12 cellular contexts compared by ENCODE assay signal in the genomic region with DNA sequence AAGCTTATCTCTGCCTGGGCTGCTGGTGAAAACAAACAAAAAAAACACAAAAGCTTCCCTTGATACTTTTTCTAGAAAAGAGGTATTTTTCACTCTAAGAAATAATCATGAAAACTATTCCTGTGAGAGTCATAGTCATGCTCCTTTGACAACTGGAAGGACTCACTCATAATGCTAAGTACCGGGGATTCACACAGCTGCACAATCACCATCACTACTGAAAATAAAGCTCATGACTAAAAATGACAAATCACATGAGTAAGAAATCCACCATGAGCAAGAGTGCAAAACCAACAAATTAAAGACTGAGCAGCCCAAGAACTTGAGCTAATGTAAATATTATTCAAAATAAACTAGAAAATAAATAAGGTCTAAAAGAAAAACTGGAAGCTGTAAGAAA. TPM values are rescaled to one million over a fixed set of nuclear protein-coding genes. Genes with fewer than 3 reads are reported as not detected.
DNase-seq lines count a peak whose midpoint lies in the region; ATAC-seq and TF ChIP-seq lines count a peak whose summit lies in the region.
"Had no signal": no experiment of that assay in that cellular context is flagged by ENCODE, and none has a peak within 500 bp of the region (broad histone marks: within the 10 kb centered on the region; RNA-seq: fewer than 3 reads in every experiment).

No MANE protein-coding gene starts in this region.

- no peak overlapping the region for H3K4me3 Mint-ChIP-seq in chondrocyte (ENCODE audit: unreplicated experiment)

- no peaks in the 10 kb centered on the region for H3K27me3 ChIP-seq in neural cell (ENCODE audit: insufficient read depth, low read depth, low read length)
- H3K27me3 ChIP-seq: suprapubic skin had no signal

- H3K9ac ChIP-seq in neural cell (ENCODE audit: low read length), result no peak overlapping the region

- peak; percentile 52 for ATAC-seq in GM18517 (IDR thresholded peaks at IDR 0.05; ENCODE audit: unreplicated experiment)
- peak; percentile 90 for ATAC-seq in HG02610 (IDR thresholded peaks at IDR 0.05; ENCODE audit: unreplicated experiment)
- ATAC-seq in HG03571 (IDR thresholded peaks at IDR 0.05; ENCODE audit: unreplicated experiment), result no peak

- no peaks in the 10 kb centered on the region for H3K9me3 ChIP-seq in neural cell (ENCODE audit: low read length)
- H3K9me3 ChIP-seq: suprapubic skin had no signal

- DNase-seq in RPMI7951 (ENCODE audit: low read depth) (peak; percentile 6), MV-4-11 (lab: John Stamatoyannopoulos, UW) (no peak), chondrocyte (ENCODE audit: low spot score) (no peak)
- DNase-seq: activated CD8-positive, alpha-beta memory T cell treated with anti-CD3 and anti-CD28 coated beads for 24 hours; hypothalamus; NCI-H2029; SHP77 had no signal

- H2AFZ ChIP-seq in neural cell (ENCODE audit: low read depth, low read length), result no peak overlapping the region

- TF ChIP-seq EP300 in neural cell (conservative IDR thresholded peaks at IDR 0.05; ENCODE audit: poor library complexity, severe bottlenecking), result peak; percentile 48

- H4K20me1 ChIP-seq in neural cell (ENCODE audit: insufficient read depth), result no peaks in the 10 kb centered on the region

- no peaks in the 10 kb centered on the region for H3K36me3 Mint-ChIP-seq in chondrocyte (ENCODE audit: low read depth)

- H3K9me2 ChIP-seq in neural cell (ENCODE audit: insufficient read depth, low read length), result no peaks in the 10 kb centered on the region

- H3K27ac Mint-ChIP-seq in chondrocyte (ENCODE audit: unreplicated experiment), result no peak overlapping the region

- no peak overlapping the region for H3K4me3 ChIP-seq in neural cell (ENCODE audit: low read length)
- H3K4me3 ChIP-seq: suprapubic skin had no signal

- no peaks in the 10 kb centered on the region for H3K4me1 Mint-ChIP-seq in chondrocyte (ENCODE audit: low read depth)

- H3F3A ChIP-seq in neural cell (ENCODE audit: insufficient read depth, low read length, poor library complexity, severe bottlenecking), result no peaks in the 10 kb centered on the region

- peaks cover 12% of the 10 kb centered on the region for H3K9me3 Mint-ChIP-seq in chondrocyte (ENCODE audit: low read depth)

- TF ChIP-seq RAD21 in neural cell (conservative IDR thresholded peaks at IDR 0.05), result no peak

- no peak overlapping the region for H3K27ac ChIP-seq in neural cell (ENCODE audit: low read length)
- H3K27ac ChIP-seq: suprapubic skin had no signal

- peaks cover 17% of the 10 kb centered on the region for H3K27me3 Mint-ChIP-seq in chondrocyte (ENCODE audit: low read depth)

- no peaks in the 10 kb centered on the region for H3K36me3 ChIP-seq in neural cell (ENCODE audit: insufficient read depth, low read length)
- H3K36me3 ChIP-seq: suprapubic skin had no signal

- H3K79me2 ChIP-seq in neural cell (replicated peaks; ENCODE audit: insufficient read depth, low read length), result no peaks in the 10 kb centered on the region

- TF ChIP-seq CTCF in neural cell (IDR thresholded peaks at IDR 0.05; ENCODE audit: poor library complexity, severe bottlenecking) (no peak), chondrocyte (IDR thresholded peaks at IDR 0.05) (no peak)

- H3K4me2 ChIP-seq in neural cell (ENCODE audit: low read length), result peak overlapping the region; percentile 3

TF ChIP-seq in neural cell, 6 proteins besides CTCF, POLR2A, EP300 and RAD21:
- TF ChIP-seq SMC3 (conservative IDR thresholded peaks at IDR 0.05; ENCODE audit: poor library complexity), result no peak
- no peak for TF ChIP-seq MXI1 (conservative IDR thresholded peaks at IDR 0.05; ENCODE audit: poor library complexity, severe bottlenecking)
- TF ChIP-seq EZH2 (IDR thresholded peaks at IDR 0.05; ENCODE audit: borderline replicate concordance, insufficient read depth, low read length, poor library complexity, severe bottlenecking), result no peak
- TF ChIP-seq, protein P1, sequence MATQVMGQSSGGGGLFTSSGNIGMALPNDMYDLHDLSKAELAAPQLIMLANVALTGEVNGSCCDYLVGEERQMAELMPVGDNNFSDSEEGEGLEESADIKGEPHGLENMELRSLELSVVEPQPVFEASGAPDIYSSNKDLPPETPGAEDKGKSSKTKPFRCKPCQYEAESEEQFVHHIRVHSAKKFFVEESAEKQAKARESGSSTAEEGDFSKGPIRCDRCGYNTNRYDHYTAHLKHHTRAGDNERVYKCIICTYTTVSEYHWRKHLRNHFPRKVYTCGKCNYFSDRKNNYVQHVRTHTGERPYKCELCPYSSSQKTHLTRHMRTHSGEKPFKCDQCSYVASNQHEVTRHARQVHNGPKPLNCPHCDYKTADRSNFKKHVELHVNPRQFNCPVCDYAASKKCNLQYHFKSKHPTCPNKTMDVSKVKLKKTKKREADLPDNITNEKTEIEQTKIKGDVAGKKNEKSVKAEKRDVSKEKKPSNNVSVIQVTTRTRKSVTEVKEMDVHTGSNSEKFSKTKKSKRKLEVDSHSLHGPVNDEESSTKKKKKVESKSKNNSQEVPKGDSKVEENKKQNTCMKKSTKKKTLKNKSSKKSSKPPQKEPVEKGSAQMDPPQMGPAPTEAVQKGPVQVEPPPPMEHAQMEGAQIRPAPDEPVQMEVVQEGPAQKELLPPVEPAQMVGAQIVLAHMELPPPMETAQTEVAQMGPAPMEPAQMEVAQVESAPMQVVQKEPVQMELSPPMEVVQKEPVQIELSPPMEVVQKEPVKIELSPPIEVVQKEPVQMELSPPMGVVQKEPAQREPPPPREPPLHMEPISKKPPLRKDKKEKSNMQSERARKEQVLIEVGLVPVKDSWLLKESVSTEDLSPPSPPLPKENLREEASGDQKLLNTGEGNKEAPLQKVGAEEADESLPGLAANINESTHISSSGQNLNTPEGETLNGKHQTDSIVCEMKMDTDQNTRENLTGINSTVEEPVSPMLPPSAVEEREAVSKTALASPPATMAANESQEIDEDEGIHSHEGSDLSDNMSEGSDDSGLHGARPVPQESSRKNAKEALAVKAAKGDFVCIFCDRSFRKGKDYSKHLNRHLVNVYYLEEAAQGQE (IDR thresholded peaks at IDR 0.05; ENCODE audit: borderline replicate concordance), result no peak
- TF ChIP-seq POLR2AphosphoS5 (IDR thresholded peaks at IDR 0.05), result no peak
- TF ChIP-seq TAF1 (IDR thresholded peaks at IDR 0.05; ENCODE audit: low read depth), result no peak

RNA-seq across cellular contexts. Expression of a gene that starts 10.6 kb away (rescaled TPM):
- total RNA-seq in RPMI7951 (2014; rRNA removed; shearing (Covaris generic)), result not detected in 2 replicates
- not detected in 2 replicates for polyA plus RNA-seq in neural cell
- not detected in 2 replicates for polyA minus RNA-seq in neural cell
- total RNA-seq in chondrocyte, result not detected in 3 replicates
- total RNA-seq: suprapubic skin had no signal

RNA-seq across cellular contexts. Expression of a gene that starts 59.9 kb away (rescaled TPM):
- 28.5 and 31.2 TPM in 2 replicates for total RNA-seq in RPMI7951 (2014; rRNA removed; shearing (Covaris generic))
- polyA plus RNA-seq in neural cell, result 41.5 and 59.3 TPM in 2 replicates
- polyA minus RNA-seq in neural cell, result 46.7 and 47.6 TPM in 2 replicates
- 36.0 to 41.8 TPM (median 36.2 TPM) in 3 replicates for total RNA-seq in chondrocyte
